In the genomic region with DNA sequence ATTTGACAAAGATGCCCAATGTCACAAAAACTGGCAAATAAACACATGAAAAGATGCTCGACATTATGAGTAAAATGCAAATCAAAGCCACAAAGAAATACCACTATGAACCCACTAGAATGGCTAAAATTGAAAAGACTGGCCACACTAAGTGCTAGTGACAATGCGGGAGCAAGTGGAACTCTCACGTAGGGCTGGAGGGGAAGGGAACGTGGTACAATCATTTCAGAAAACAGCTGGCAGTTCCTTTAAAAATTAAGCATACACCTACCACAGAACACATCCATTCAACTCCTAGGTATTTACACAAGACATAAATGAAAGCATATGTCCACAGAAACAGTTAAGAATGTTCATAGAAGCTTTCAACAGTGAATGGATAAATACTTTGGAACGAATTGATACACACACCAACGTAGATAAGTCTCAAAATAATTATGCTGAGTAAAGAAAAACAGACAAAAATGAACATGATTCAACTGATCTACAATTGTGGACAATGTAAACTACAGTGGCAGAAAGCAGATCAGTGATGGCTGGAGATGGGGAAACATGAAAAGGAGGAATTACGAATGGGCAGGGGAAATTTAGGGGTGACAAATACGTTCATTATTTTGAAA, we compare ENCODE assay signal across 17 cellular contexts.
A peak's percentile ranks its signal among the peaks of the same experiment; 100 is the strongest.
DNase-seq lines count a peak whose midpoint lies in the region; ATAC-seq, FAIRE-seq and TF ChIP-seq lines count a peak whose summit lies in the region.
"Had no signal": no experiment of that assay in that cellular context is flagged by ENCODE, and none has a peak within 500 bp of the region (broad histone marks: within the 10 kb centered on the region; RNA-seq: fewer than 3 reads in every experiment).

No MANE protein-coding gene starts in this region.

- no peak overlapping the region for H2AK5ac ChIP-seq in trophoblast cell (ENCODE audit: low read length)

- TF ChIP-seq CTCF in A549 (IDR thresholded peaks at IDR 0.05) (no peak), glutamatergic neuron (IDR thresholded peaks at IDR 0.05; ENCODE audit: partially characterized antibody, unreplicated experiment) (no peak)

- no peak overlapping the region for H3K4me3 Mint-ChIP-seq in glutamatergic neuron (ENCODE audit: unreplicated experiment)
- H3K4me3 Mint-ChIP-seq: CD8-positive, alpha-beta T cell; H9 had no signal

- H3K9me3 ChIP-seq in A549, result no peaks in the 10 kb centered on the region
- H3K9me3 ChIP-seq in BLaER1 treated with 17β-estradiol and CSF1 and Interleukin-3, amounts not matched to agents 10 nM and 100 nM (replicated peaks in 1 of 11), result peaks cover 6 to 25% (median 11%) of the 10 kb centered on the region in 11 experiments
- H3K9me3 ChIP-seq in endocrine pancreas (ENCODE audit: control insufficient read depth, low read length), result no peaks in the 10 kb centered on the region
- no peaks in the 10 kb centered on the region for H3K9me3 ChIP-seq in trophoblast cell (ENCODE audit: insufficient read depth, low read depth, low read length)

- no peak overlapping the region for H2BK120ac ChIP-seq in trophoblast cell (ENCODE audit: insufficient read depth, low read length, poor library complexity)

- no peak overlapping the region for H3K18ac ChIP-seq in trophoblast cell (ENCODE audit: low read length)

- no peaks in the 10 kb centered on the region for H3K4me1 Mint-ChIP-seq in glutamatergic neuron (ENCODE audit: low read depth, unreplicated experiment)

- no peak overlapping the region for H3K23ac ChIP-seq in trophoblast cell (ENCODE audit: low read length)

- H2BK12ac ChIP-seq in trophoblast cell (ENCODE audit: low read length), result no peak overlapping the region

- H4K8ac ChIP-seq in trophoblast cell (ENCODE audit: low read depth, low read length), result no peak overlapping the region

- H3K27ac ChIP-seq in A549, result no peak overlapping the region
- H3K27ac ChIP-seq in BLaER1 treated with 17β-estradiol and CSF1 and Interleukin-3, amounts not matched to agents 10 nM and 100 nM, result no peak overlapping the region
- no peak overlapping the region for H3K27ac ChIP-seq in trophoblast cell (ENCODE audit: low read depth, low read length)

- H3K36me3 Mint-ChIP-seq in glutamatergic neuron (ENCODE audit: unreplicated experiment), result peaks cover 7% of the 10 kb centered on the region

- ATAC-seq in A549, result no peak
- ATAC-seq: CD8-positive, alpha-beta T cell; GM12878 had no signal

- no peak for TF ChIP-seq POLR2A in A549 (IDR thresholded peaks at IDR 0.05; ENCODE audit: low read length)

- H4K20me1 ChIP-seq in BLaER1 treated with 17β-estradiol and CSF1 and Interleukin-3, amounts not matched to agents 10 nM and 100 nM, result no peaks in the 10 kb centered on the region

- no peak overlapping the region for H4K91ac ChIP-seq in trophoblast cell (ENCODE audit: low read depth, low read length)

- peaks cover 2% of the 10 kb centered on the region for H3K9me3 Mint-ChIP-seq in glutamatergic neuron (ENCODE audit: unreplicated experiment)

- 78% methylated on average over 8 of the region's 8 CpGs for WGBS in A549 (ENCODE audit: missing lambda C conversion rate)
- WGBS in trophoblast cell (ENCODE audit: extremely low coverage, insufficient coverage, insufficient read length), result no CpG with 5 or more reads among the region's 8 CpGs

- no peak for FAIRE-seq in A549 (lab: Jason Lieb, UNC)
- FAIRE-seq: GM12878, GM19239, H1 had no signal

- no peak for TF ChIP-seq RAD21 in A549 (conservative IDR thresholded peaks at IDR 0.05 in 1 of 2, IDR thresholded peaks at IDR 0.05 in 1 of 2)

- no peak overlapping the region for H3K14ac ChIP-seq in trophoblast cell (ENCODE audit: low read length)

- H2AFZ ChIP-seq in trophoblast cell (ENCODE audit: insufficient read depth, low read length, poor library complexity), result no peak overlapping the region

- CTCF ChIA-PET in A549 (lab: Yijun Ruan, JAX), result interaction anchor here (1.1 to 1.7 kb wide), 4 partner anchors 19 to 848 kb away, joined by 3 to 6 read pairs (median 4); no protein-coding TSS in a partner anchor

- H3K36me3 ChIP-seq in BLaER1 treated with 17β-estradiol and CSF1 and Interleukin-3, amounts not matched to agents 10 nM and 100 nM, result no peaks in the 10 kb centered on the region
- H3K36me3 ChIP-seq in endocrine pancreas (ENCODE audit: control insufficient read depth, insufficient read depth, low read length) (no peaks in the 10 kb centered on the region), trophoblast cell (ENCODE audit: control insufficient read depth in 1 of 2, insufficient read depth in 2 of 2, low read length in 2 of 2) (no peaks in the 10 kb centered on the region)

- no peaks in the 10 kb centered on the region for H3K27me3 Mint-ChIP-seq in glutamatergic neuron (ENCODE audit: unreplicated experiment)

- H2BK5ac ChIP-seq in trophoblast cell (ENCODE audit: low read depth, low read length, poor library complexity), result no peak overlapping the region

- H3K27ac Mint-ChIP-seq in glutamatergic neuron (ENCODE audit: unreplicated experiment), result no peak overlapping the region
- H3K27ac Mint-ChIP-seq: CD8-positive, alpha-beta T cell; H9 had no signal

- no peaks in the 10 kb centered on the region for H3K79me2 ChIP-seq in trophoblast cell (ENCODE audit: control insufficient read depth, insufficient read depth, low read length, poor library complexity)

- no peak overlapping the region for H3K9ac ChIP-seq in BLaER1 treated with 17β-estradiol and CSF1 and Interleukin-3, amounts not matched to agents 10 nM and 100 nM
- no peak overlapping the region for H3K9ac ChIP-seq in endocrine pancreas (ENCODE audit: control insufficient read depth, insufficient read depth, low read length)
- peak overlapping the region; percentile 79 for H3K9ac ChIP-seq in trophoblast cell (ENCODE audit: low read length)

- no peak overlapping the region for H4K12ac ChIP-seq in trophoblast cell (ENCODE audit: low read depth, low read length)

- no peak overlapping the region for H3K4ac ChIP-seq in trophoblast cell (ENCODE audit: low read depth, low read length)

- H3K4me1 ChIP-seq in A549 (peaks cover 2% of the 10 kb centered on the region; the same call in 1 of the 3 replicates), endocrine pancreas (ENCODE audit: control insufficient read depth, insufficient read depth, low read length) (no peaks in the 10 kb centered on the region), trophoblast cell (ENCODE audit: control insufficient read depth in 1 of 2, insufficient read depth in 2 of 2, low read length in 2 of 2) (no peaks in the 10 kb centered on the region)
- peaks cover 14 to 27% (median 21%) of the 10 kb centered on the region in 10 experiments for H3K4me1 ChIP-seq in BLaER1 treated with 17β-estradiol and CSF1 and Interleukin-3, amounts not matched to agents 10 nM and 100 nM

- no peak for TF ChIP-seq EP300 in A549 (IDR thresholded peaks at IDR 0.05)

- H3K4me2 ChIP-seq in A549, result no peak overlapping the region
- peak overlapping the region in 6 of 11 experiments; percentile 40 to 71 (median 60); a peak in 4 of 22 replicates for H3K4me2 ChIP-seq in BLaER1 treated with 17β-estradiol and CSF1 and Interleukin-3, amounts not matched to agents 10 nM and 100 nM
- H3K4me2 ChIP-seq in trophoblast cell (ENCODE audit: low read length), result no peak overlapping the region

- no peak overlapping the region for H3K4me3 ChIP-seq in A549
- no peak overlapping the region for H3K4me3 ChIP-seq in BLaER1 treated with 17β-estradiol and CSF1 and Interleukin-3, amounts not matched to agents 10 nM and 100 nM
- H3K4me3 ChIP-seq in endocrine pancreas (ENCODE audit: control insufficient read depth, insufficient read depth, low read length), result peak overlapping the region; percentile 57
- H3K4me3 ChIP-seq in trophoblast cell (ENCODE audit: low read depth, low read length), result no peak overlapping the region
- H3K4me3 ChIP-seq: GM12878 had no signal

- POLR2A ChIA-PET in A549 (lab: Yijun Ruan, JAX), result no interaction called here

- DNase-seq in A549 (ENCODE audit: low read depth in 1 of 2, low spot score in 1 of 2), result no peak
- DNase-seq in trophoblast cell, result no peak
- DNase-seq in NK-92 (lab: John Stamatoyannopoulos, UW; ENCODE audit: unreplicated experiment), result no peak
- DNase-seq in glutamatergic neuron, result no peak
- no peak for DNase-seq in GM03348 (ENCODE audit: low spot score)
- DNase-seq: AML-193; Calu3; CD8-positive, alpha-beta T cell; GF-D8; H9; IMR-90; KBM-7 had no signal

- H3K79me1 ChIP-seq in trophoblast cell (ENCODE audit: low read length), result no peaks in the 10 kb centered on the region

- H3K27me3 ChIP-seq in BLaER1 treated with 17β-estradiol and CSF1 and Interleukin-3, amounts not matched to agents 10 nM and 100 nM, result no peaks in the 10 kb centered on the region; a peak in 1 of 22 replicates
- H3K27me3 ChIP-seq in endocrine pancreas (ENCODE audit: control insufficient read depth, insufficient read depth, low read length) (no peaks in the 10 kb centered on the region), trophoblast cell (ENCODE audit: insufficient read depth, low read length) (no peaks in the 10 kb centered on the region)

TF ChIP-seq in A549, 52 proteins besides CTCF, POLR2A, EP300 and RAD21:
- TF ChIP-seq HOXA7 (CRISPR knock-in tag; IDR thresholded peaks at IDR 0.05) (no peak), MAFK (IDR thresholded peaks at IDR 0.05; ENCODE audit: partially characterized antibody) (peak; percentile 38)

Comparison
In these comparisons a context has a peak if more than half of its experiments do, and no peak if none do; other contexts are left out.
1. H3K4me2 ChIP-seq: peak in BLaER1 treated with 17β-estradiol and CSF1 and Interleukin-3, amounts not matched to agents 10 nM and 100 nM (6 of 11); none in A549 (single experiment) and trophoblast cell (single experiment).